Comparison of ENCODE assay signal across 19 cellular contexts in the genomic region with DNA sequence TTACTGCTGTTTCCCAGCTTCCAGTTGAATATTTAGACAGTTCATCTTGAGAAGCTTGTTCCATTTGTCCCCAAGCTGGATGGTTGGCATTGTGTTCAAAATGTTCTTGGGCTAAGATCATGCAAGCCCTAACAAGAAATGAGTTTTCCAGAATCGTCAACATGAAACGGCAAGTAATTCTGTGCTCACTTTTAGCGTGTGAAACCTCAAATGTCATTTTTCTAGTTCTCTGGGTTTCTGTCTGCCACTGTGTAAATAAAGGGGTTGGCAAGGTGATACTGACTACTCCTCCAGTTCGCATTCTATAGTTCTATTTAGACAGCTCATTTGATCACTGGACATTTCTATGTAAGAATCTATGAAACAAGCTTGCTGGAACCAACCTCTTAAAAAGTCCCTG.
DNase-seq lines count a peak whose midpoint lies in the region; ATAC-seq and TF ChIP-seq lines count a peak whose summit lies in the region.
"Had no signal": no experiment of that assay in that cellular context is flagged by ENCODE, and none has a peak within 500 bp of the region (broad histone marks: within the 10 kb centered on the region; RNA-seq: fewer than 3 reads in every experiment).

No MANE protein-coding gene starts in this region.

- no peaks in the 10 kb centered on the region for H3K27me3 Mint-ChIP-seq in activated CD4-positive, alpha-beta T cell treated with anti-CD3 and anti-CD28 coated beads for 36 hours
- no peaks in the 10 kb centered on the region for H3K27me3 Mint-ChIP-seq in CD4-positive, alpha-beta T cell
- H3K27me3 Mint-ChIP-seq: activated naive CD8-positive, alpha-beta T cell had no signal

- H3K4me1 ChIP-seq in prostate gland (replicated peaks), result no peaks in the 10 kb centered on the region

- intact Hi-C loops in activated CD4-positive, alpha-beta T cell treated with anti-CD3 and anti-CD28 coated beads for 36 hours (cut with DNase I, micrococcal nuclease), result no loop called here
- intact Hi-C loops in prostate gland (cut with DNase I), result no loop called here
- intact Hi-C loops in CD4-positive, alpha-beta T cell (cut with DNase I, micrococcal nuclease), result no loop called here

- no peaks in the 10 kb centered on the region for H3K36me3 ChIP-seq in prostate gland

- H3K4me1 Mint-ChIP-seq in activated CD4-positive, alpha-beta T cell treated with anti-CD3 and anti-CD28 coated beads for 36 hours, result no peaks in the 10 kb centered on the region
- H3K4me1 Mint-ChIP-seq in CD4-positive, alpha-beta T cell (ENCODE audit: low read depth), result peaks cover 17% of the 10 kb centered on the region

- no peaks in the 10 kb centered on the region for H3K36me3 Mint-ChIP-seq in activated CD4-positive, alpha-beta T cell treated with anti-CD3 and anti-CD28 coated beads for 36 hours (ENCODE audit: low read depth)
- no peaks in the 10 kb centered on the region for H3K36me3 Mint-ChIP-seq in CD4-positive, alpha-beta T cell (ENCODE audit: low read depth)
- H3K36me3 Mint-ChIP-seq: activated naive CD8-positive, alpha-beta T cell; CD14-positive monocyte had no signal

- no peak overlapping the region for H3K27ac ChIP-seq in prostate gland
- no peak overlapping the region for H3K27ac ChIP-seq in CD4-positive, alpha-beta T cell (ENCODE audit: low read depth, low read length)

- no peak for TF ChIP-seq CTCF in prostate gland (IDR thresholded peaks at IDR 0.05)
- no peak for TF ChIP-seq CTCF in CD4-positive, alpha-beta T cell (IDR thresholded peaks at IDR 0.05)

- CTCF ChIA-PET in activated CD4-positive, alpha-beta T cell treated with anti-CD3 and anti-CD28 coated beads for 36 hours (lab: Charles Lee), result interaction anchor here (0.5 to 0.7 kb wide), 3 partner anchors 12 to 23 kb away, joined by 3 to 4 read pairs (median 3); no protein-coding TSS in a partner anchor
- CTCF ChIA-PET in CD4-positive, alpha-beta T cell (lab: Charles Lee), result no interaction called here

- 51% methylated on average over 4 of the region's 4 CpGs for WGBS in prostate gland

- POLR2A ChIA-PET in activated CD4-positive, alpha-beta T cell treated with anti-CD3 and anti-CD28 coated beads for 36 hours (lab: Charles Lee), result interaction anchor here (1.1 kb wide), 1 partner anchor 90 kb away, joined by 3 read pairs; no protein-coding TSS in a partner anchor
- POLR2A ChIA-PET in CD4-positive, alpha-beta T cell (lab: Charles Lee), result no interaction called here

- no peak overlapping the region for H3K4me3 Mint-ChIP-seq in activated CD4-positive, alpha-beta T cell treated with anti-CD3 and anti-CD28 coated beads for 36 hours
- no peak overlapping the region for H3K4me3 Mint-ChIP-seq in CD4-positive, alpha-beta T cell
- H3K4me3 Mint-ChIP-seq: activated naive CD8-positive, alpha-beta T cell; CD14-positive monocyte; effector memory CD8-positive, alpha-beta T cell; HFFc6; naive thymus-derived CD4-positive, alpha-beta T cell; T-helper 17 cell had no signal

- no peaks in the 10 kb centered on the region for H3K9me3 ChIP-seq in prostate gland
- no peaks in the 10 kb centered on the region for H3K9me3 ChIP-seq in CD4-positive, alpha-beta T cell (ENCODE audit: control insufficient read depth, low read length)

- H3K27me3 ChIP-seq in prostate gland (replicated peaks; ENCODE audit: insufficient read depth), result no peaks in the 10 kb centered on the region
- no peaks in the 10 kb centered on the region for H3K27me3 ChIP-seq in CD4-positive, alpha-beta T cell (ENCODE audit: control insufficient read depth, insufficient read depth, low read length)

- ATAC-seq in activated CD4-positive, alpha-beta T cell treated with anti-CD3 and anti-CD28 coated beads for 36 hours, result peak; percentile 72
- ATAC-seq in GM21528 (IDR thresholded peaks at IDR 0.05; ENCODE audit: low FRiP score, unreplicated experiment) (peak; percentile 45), HG03432 (IDR thresholded peaks at IDR 0.05; ENCODE audit: unreplicated experiment) (peak; percentile 64), SK-N-SH treated with all-trans-retinoic acid at 6 μM for 48 hours (no peak)
- no peak for ATAC-seq in CD4-positive, alpha-beta T cell (ENCODE audit: poor library complexity)
- ATAC-seq: effector memory CD8-positive, alpha-beta T cell; naive thymus-derived CD4-positive, alpha-beta T cell; T-helper 17 cell had no signal

- DNase-seq in activated CD4-positive, alpha-beta T cell treated with anti-CD3 and anti-CD28 coated beads for 36 hours, result no peak
- no peak for DNase-seq in activated CD4-positive, alpha-beta T cell treated with anti-CD3 and anti-CD28 coated beads, Interleukin-2, amount 50 U/mL, for 1 hour
- peak; percentile 59 for DNase-seq in prostate gland (ENCODE audit: low spot score)
- no peak for DNase-seq in CD4-positive, alpha-beta T cell
- no peak for DNase-seq in HuH-7 (ENCODE audit: low spot score)
- DNase-seq: 8988T; activated CD4-positive, CD25-positive, alpha-beta regulatory T cell treated with anti-CD3 and anti-CD28 coated beads, Interleukin-2, amount 50 U/mL, for 72 hours; effector memory CD8-positive, alpha-beta T cell; foreskin melanocyte; HFFc6; MV-4-11; naive thymus-derived CD4-positive, alpha-beta T cell; SHP77; T-helper 17 cell had no signal

- H3K27ac Mint-ChIP-seq in activated CD4-positive, alpha-beta T cell treated with anti-CD3 and anti-CD28 coated beads for 36 hours, result no peak overlapping the region
- H3K27ac Mint-ChIP-seq in CD4-positive, alpha-beta T cell, result no peak overlapping the region
- H3K27ac Mint-ChIP-seq: activated naive CD8-positive, alpha-beta T cell; CD14-positive monocyte; effector memory CD8-positive, alpha-beta T cell; HFFc6; naive thymus-derived CD4-positive, alpha-beta T cell; T-helper 17 cell had no signal

- no peak overlapping the region for H3K4me3 ChIP-seq in prostate gland

- H3K9me3 Mint-ChIP-seq in activated CD4-positive, alpha-beta T cell treated with anti-CD3 and anti-CD28 coated beads for 36 hours (ENCODE audit: low read depth), result peaks cover 1% of the 10 kb centered on the region
- no peaks in the 10 kb centered on the region for H3K9me3 Mint-ChIP-seq in CD4-positive, alpha-beta T cell
- H3K9me3 Mint-ChIP-seq: CD14-positive monocyte; effector memory CD8-positive, alpha-beta T cell; HFFc6 had no signal

- TF ChIP-seq POLR2A in prostate gland (IDR thresholded peaks at IDR 0.05), result no peak

TF ChIP-seq in SK-N-SH treated with all-trans-retinoic acid at 6 μM for 48 hours, 23 proteins besides CTCF, POLR2A, EP300 and RAD21:
- TF ChIP-seq GLIS3 (CRISPR knock-in tag; IDR thresholded peaks at IDR 0.05), result no peak
- TF ChIP-seq ZNF8 (CRISPR knock-in tag; IDR thresholded peaks at IDR 0.05), result no peak
- TF ChIP-seq CSDC2 (CRISPR knock-in tag; IDR thresholded peaks at IDR 0.05), result no peak
- TF ChIP-seq TCF4 (CRISPR knock-in tag; IDR thresholded peaks at IDR 0.05; ENCODE audit: borderline replicate concordance), result no peak
- TF ChIP-seq ZFP3 (CRISPR knock-in tag; IDR thresholded peaks at IDR 0.05), result no peak
- TF ChIP-seq RARB (CRISPR knock-in tag; IDR thresholded peaks at IDR 0.05), result no peak
- no peak for TF ChIP-seq TOX (CRISPR knock-in tag; IDR thresholded peaks at IDR 0.05; ENCODE audit: borderline replicate concordance)
- TF ChIP-seq OSR1 (CRISPR knock-in tag; IDR thresholded peaks at IDR 0.05), result no peak
- TF ChIP-seq ZNF565 (CRISPR knock-in tag; conservative IDR thresholded peaks at IDR 0.05; ENCODE audit: low read depth), result no peak
- TF ChIP-seq, protein P1, sequence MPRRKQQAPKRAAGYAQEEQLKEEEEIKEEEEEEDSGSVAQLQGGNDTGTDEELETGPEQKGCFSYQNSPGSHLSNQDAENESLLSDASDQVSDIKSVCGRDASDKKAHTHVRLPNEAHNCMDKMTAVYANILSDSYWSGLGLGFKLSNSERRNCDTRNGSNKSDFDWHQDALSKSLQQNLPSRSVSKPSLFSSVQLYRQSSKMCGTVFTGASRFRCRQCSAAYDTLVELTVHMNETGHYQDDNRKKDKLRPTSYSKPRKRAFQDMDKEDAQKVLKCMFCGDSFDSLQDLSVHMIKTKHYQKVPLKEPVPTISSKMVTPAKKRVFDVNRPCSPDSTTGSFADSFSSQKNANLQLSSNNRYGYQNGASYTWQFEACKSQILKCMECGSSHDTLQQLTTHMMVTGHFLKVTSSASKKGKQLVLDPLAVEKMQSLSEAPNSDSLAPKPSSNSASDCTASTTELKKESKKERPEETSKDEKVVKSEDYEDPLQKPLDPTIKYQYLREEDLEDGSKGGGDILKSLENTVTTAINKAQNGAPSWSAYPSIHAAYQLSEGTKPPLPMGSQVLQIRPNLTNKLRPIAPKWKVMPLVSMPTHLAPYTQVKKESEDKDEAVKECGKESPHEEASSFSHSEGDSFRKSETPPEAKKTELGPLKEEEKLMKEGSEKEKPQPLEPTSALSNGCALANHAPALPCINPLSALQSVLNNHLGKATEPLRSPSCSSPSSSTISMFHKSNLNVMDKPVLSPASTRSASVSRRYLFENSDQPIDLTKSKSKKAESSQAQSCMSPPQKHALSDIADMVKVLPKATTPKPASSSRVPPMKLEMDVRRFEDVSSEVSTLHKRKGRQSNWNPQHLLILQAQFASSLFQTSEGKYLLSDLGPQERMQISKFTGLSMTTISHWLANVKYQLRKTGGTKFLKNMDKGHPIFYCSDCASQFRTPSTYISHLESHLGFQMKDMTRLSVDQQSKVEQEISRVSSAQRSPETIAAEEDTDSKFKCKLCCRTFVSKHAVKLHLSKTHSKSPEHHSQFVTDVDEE (CRISPR knock-in tag; IDR thresholded peaks at IDR 0.05), result no peak
- no peak for TF ChIP-seq ZC3H10 (CRISPR knock-in tag; IDR thresholded peaks at IDR 0.05)
- TF ChIP-seq BACH2 (CRISPR knock-in tag; IDR thresholded peaks at IDR 0.05; ENCODE audit: borderline replicate concordance), result no peak
- TF ChIP-seq, protein P2, sequence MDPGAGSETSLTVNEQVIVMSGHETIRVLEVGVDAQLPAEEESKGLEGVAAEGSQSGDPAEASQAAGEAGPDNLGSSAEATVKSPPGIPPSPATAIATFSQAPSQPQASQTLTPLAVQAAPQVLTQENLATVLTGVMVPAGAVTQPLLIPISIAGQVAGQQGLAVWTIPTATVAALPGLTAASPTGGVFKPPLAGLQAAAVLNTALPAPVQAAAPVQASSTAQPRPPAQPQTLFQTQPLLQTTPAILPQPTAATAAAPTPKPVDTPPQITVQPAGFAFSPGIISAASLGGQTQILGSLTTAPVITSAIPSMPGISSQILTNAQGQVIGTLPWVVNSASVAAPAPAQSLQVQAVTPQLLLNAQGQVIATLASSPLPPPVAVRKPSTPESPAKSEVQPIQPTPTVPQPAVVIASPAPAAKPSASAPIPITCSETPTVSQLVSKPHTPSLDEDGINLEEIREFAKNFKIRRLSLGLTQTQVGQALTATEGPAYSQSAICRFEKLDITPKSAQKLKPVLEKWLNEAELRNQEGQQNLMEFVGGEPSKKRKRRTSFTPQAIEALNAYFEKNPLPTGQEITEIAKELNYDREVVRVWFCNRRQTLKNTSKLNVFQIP (CRISPR knock-in tag; IDR thresholded peaks at IDR 0.05; ENCODE audit: borderline replicate concordance, low read depth), result no peak
- TF ChIP-seq ZNF70 (CRISPR knock-in tag; IDR thresholded peaks at IDR 0.05), result no peak
- no peak for TF ChIP-seq ARNTL (CRISPR knock-in tag; IDR thresholded peaks at IDR 0.05; ENCODE audit: borderline replicate concordance, low read depth)
- TF ChIP-seq ZFP30 (CRISPR knock-in tag; IDR thresholded peaks at IDR 0.05), result no peak

Comparison
In these comparisons a context has a peak if more than half of its experiments do, and no peak if none do; other contexts are left out.
1. ATAC-seq: peak in activated CD4-positive, alpha-beta T cell treated with anti-CD3 and anti-CD28 coated beads for 36 hours (single experiment), GM21528 (single experiment) and HG03432 (single experiment); none in CD4-positive, alpha-beta T cell (single experiment) and SK-N-SH treated with all-trans-retinoic acid at 6 μM for 48 hours (single experiment).